27 cellular contexts compared by ENCODE assay signal in genomic region chr2:122239440-122239839, GRCh38.
DNase-seq lines count a peak whose midpoint lies in the region; ATAC-seq, FAIRE-seq and TF ChIP-seq lines count a peak whose summit lies in the region.
"Had no signal": no experiment of that assay in that cellular context is flagged by ENCODE, and none has a peak within 500 bp of the region (broad histone marks: within the 10 kb centered on the region; RNA-seq: fewer than 3 reads in every experiment).

No MANE protein-coding gene starts in this region.

- DNase-seq in D721Med (ENCODE audit: insufficient read length, low spot score) (peak; percentile 47), MG63 (peak; percentile 2), bronchial epithelial cell (ENCODE audit: low read depth) (no peak), iPS-NIHi7 (ENCODE audit: extremely low spot score) (peak; percentile 41), right cardiac atrium (no peak), AML-193 (lab: John Stamatoyannopoulos, UW) (no peak)
- DNase-seq: 8988T, ACHN, Calu3, DMS153, DND-41, Kasumi-1, MV-4-11, NCI-H1105, NCI-H1436 treated with DMSO at 0.1 percent for 48 hours, NCI-H187 treated with DMSO at 0.1 percent for 48 hours, NCI-H2107, NCI-H524, NCI-H748 treated with DMSO at 0.1 percent for 48 hours, Right ventricle myocardium superior, RPMI8226 had no signal

- WGBS in right cardiac atrium, result 75% methylated on average over 9 of the region's 9 CpGs

- H3K27me3 ChIP-seq in MG63, result no peaks in the 10 kb centered on the region
- H3K27me3 ChIP-seq in bronchial epithelial cell (ENCODE audit: control insufficient read depth, insufficient read depth, low read length), result no peaks in the 10 kb centered on the region
- H3K27me3 ChIP-seq in right cardiac atrium (ENCODE audit: control insufficient read depth, insufficient read depth), result no peaks in the 10 kb centered on the region

- H3K9me3 ChIP-seq in MG63 (peaks cover 8% of the 10 kb centered on the region; the same call in 1 of the 2 replicates), right cardiac atrium (ENCODE audit: control insufficient read depth, low read length) (no peaks in the 10 kb centered on the region)
- H3K9me3 ChIP-seq: SJSA1 had no signal

- no peaks in the 10 kb centered on the region for H3K4me1 ChIP-seq in right cardiac atrium (ENCODE audit: control insufficient read depth, insufficient read depth, low read length)
- H3K4me1 ChIP-seq: SJSA1 had no signal

- FAIRE-seq in D721Med (lab: Jason Lieb, UNC) (no peak), bronchial epithelial cell (lab: Jason Lieb, UNC) (peak; percentile 60)
- FAIRE-seq: GM19239, K562 had no signal

- H3K27ac ChIP-seq in right cardiac atrium (ENCODE audit: low read length), result no peak overlapping the region
- H3K27ac ChIP-seq: PC-9, SJSA1 had no signal

- H3K4me3 ChIP-seq in MG63, result no peak overlapping the region
- H3K4me3 ChIP-seq in bronchial epithelial cell (ENCODE audit: low read depth, low read length), result no peak overlapping the region
- H3K4me3 ChIP-seq in right cardiac atrium (ENCODE audit: low read length), result no peak overlapping the region
- H3K4me3 ChIP-seq: K562, PC-9, SJSA1 had no signal

- no peak for TF ChIP-seq CTCF in D721Med (IDR thresholded peaks at IDR 0.05; ENCODE audit: insufficient read depth, missing control alignments)
- no peak for TF ChIP-seq CTCF in bronchial epithelial cell (IDR thresholded peaks at IDR 0.05; ENCODE audit: insufficient read depth, low read length, severe bottlenecking)

- H3K36me3 ChIP-seq in MG63, result no peaks in the 10 kb centered on the region
- H3K36me3 ChIP-seq in bronchial epithelial cell (ENCODE audit: control insufficient read depth, insufficient read depth, low read length), result no peaks in the 10 kb centered on the region
- H3K36me3 ChIP-seq: SJSA1 had no signal

- ATAC-seq in right cardiac atrium, result no peak
- ATAC-seq in GM19395 (IDR thresholded peaks at IDR 0.05; ENCODE audit: unreplicated experiment), result no peak
- no peak for ATAC-seq in esophagus mucosa
- ATAC-seq: K562 had no signal

- intact Hi-C loops in right cardiac atrium (cut with DNase I), result no loop called here

Comparison
In these comparisons a context has a peak if more than half of its experiments do, and no peak if none do; other contexts are left out.
1. DNase-seq: peak in D721Med (single experiment), MG63 (single experiment) and iPS-NIHi7 (single experiment); none in bronchial epithelial cell (single experiment), right cardiac atrium (0 of 3) and AML-193 (0 of 2).